ENCODE assay signal across 24 cellular contexts in the genomic region with DNA sequence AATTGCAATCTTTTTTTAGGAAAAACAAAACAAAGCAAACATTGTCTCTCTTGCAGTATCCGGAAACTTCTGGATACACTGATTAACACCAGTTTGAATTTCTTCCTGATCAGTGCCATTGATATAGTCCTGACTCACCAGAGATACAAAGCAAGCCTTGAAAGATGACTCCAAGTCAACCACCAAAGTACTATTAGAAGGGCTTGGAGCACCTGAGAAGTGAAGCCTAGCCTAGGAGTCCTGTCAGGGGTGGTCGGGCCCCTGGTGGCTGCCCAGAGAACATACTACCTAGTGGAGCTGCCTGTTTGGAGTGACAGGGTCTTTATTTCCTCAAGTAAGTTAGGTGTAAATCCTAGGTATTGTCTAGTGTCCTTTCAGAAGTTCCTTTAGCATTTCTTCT.
DNase-seq lines count a peak whose midpoint lies in the region; ATAC-seq, FAIRE-seq and TF ChIP-seq lines count a peak whose summit lies in the region.
"Had no signal": no experiment of that assay in that cellular context is flagged by ENCODE, and none has a peak within 500 bp of the region (broad histone marks: within the 10 kb centered on the region; RNA-seq: fewer than 3 reads in every experiment).

No MANE protein-coding gene starts in this region.

- intact Hi-C loops in GM12878 (cut with micrococcal nuclease; ENCODE audit: unreplicated experiment) = no loop called here

- H3K79me2 ChIP-seq in SK-N-SH (ENCODE audit: insufficient read depth) (no peaks in the 10 kb centered on the region), GM12878 (ENCODE audit: control insufficient read depth, insufficient read depth, low read length) (no peaks in the 10 kb centered on the region), mesendoderm (ENCODE audit: control insufficient read depth, insufficient read depth, low read length) (no peaks in the 10 kb centered on the region)
- H3K79me2 ChIP-seq: parathyroid adenoma had no signal

- in situ Hi-C loops in GM12878 (cut with MboI) = no loop called here

- H3K27ac ChIP-seq in SK-N-SH (ENCODE audit: low read depth in 2 of 2, low read length in 1 of 2) (no peak overlapping the region), GM12878 (ENCODE audit: control insufficient read depth, insufficient read depth) (no peak overlapping the region), mesendoderm (ENCODE audit: low read depth, low read length) (no peak overlapping the region)
- H3K27ac ChIP-seq: gastroesophageal sphincter, parathyroid adenoma, testis had no signal

- H2BK120ac ChIP-seq in mesendoderm (ENCODE audit: low read depth, low read length) = no peak overlapping the region

- H3K18ac ChIP-seq in mesendoderm (ENCODE audit: low read length) = no peak overlapping the region

- 2% methylated on average over 2 of the region's 2 CpGs for WGBS in SK-N-SH (ENCODE audit: low lambda C conversion rate)
- 47% methylated on average over 2 of the region's 2 CpGs for WGBS in GM12878 (ENCODE audit: insufficient coverage, insufficient replicate concordance, low lambda C conversion rate, missing lambda C conversion rate)
- WGBS in mesendoderm (ENCODE audit: extremely low coverage, insufficient coverage, low lambda C conversion rate) = no CpG with 5 or more reads among the region's 2 CpGs

- TF ChIP-seq RAD21 in SK-N-SH (IDR thresholded peaks at IDR 0.05; ENCODE audit: low read length) = no peak
- no peak for TF ChIP-seq RAD21 in GM12878 (IDR thresholded peaks at IDR 0.05; ENCODE audit: insufficient read depth, low read depth, low read length)

- H2AFZ ChIP-seq in SK-N-SH (ENCODE audit: low read depth) = no peak overlapping the region
- H2AFZ ChIP-seq in GM12878 (ENCODE audit: control insufficient read depth, low read depth, low read length) = no peak overlapping the region
- H2AFZ ChIP-seq: parathyroid adenoma had no signal

- H3K4me2 ChIP-seq in SK-N-SH (no peak overlapping the region), GM12878 (ENCODE audit: control insufficient read depth, insufficient read depth) (no peak overlapping the region), mesendoderm (ENCODE audit: low read length) (no peak overlapping the region)

- CTCF ChIA-PET in SK-N-SH (lab: Yijun Ruan, JAX) = no interaction called here
- CTCF ChIA-PET in GM12878 (lab: Yijun Ruan, JAX) = no interaction called here

- H4K20me1 ChIP-seq in SK-N-SH (ENCODE audit: insufficient read depth) (no peaks in the 10 kb centered on the region), GM12878 (ENCODE audit: control insufficient read depth, insufficient read depth) (no peaks in the 10 kb centered on the region)

- no peak overlapping the region for H2BK15ac ChIP-seq in mesendoderm (replicated peaks; ENCODE audit: low read depth)

- no peaks in the 10 kb centered on the region; the same call in 1 of the 2 replicates for H3K27me3 ChIP-seq in SK-N-SH (ENCODE audit: insufficient read depth)
- no peaks in the 10 kb centered on the region; a peak in 1 of 4 replicates for H3K27me3 ChIP-seq in GM12878 (replicated peaks in 1 of 2; ENCODE audit: control insufficient read depth in 2 of 2, insufficient read depth in 2 of 2, low read length in 1 of 2)
- no peaks in the 10 kb centered on the region for H3K27me3 ChIP-seq in mesendoderm (ENCODE audit: insufficient read depth, low read length, poor library complexity)
- H3K27me3 ChIP-seq: BE2C, gastroesophageal sphincter, testis had no signal

- H4K8ac ChIP-seq in mesendoderm (ENCODE audit: low read depth, low read length) = no peak overlapping the region

- no peak for TF ChIP-seq POLR2A in GM12878 (IDR thresholded peaks at IDR 0.05; ENCODE audit: low read depth, low read length)

- H3K56ac ChIP-seq in mesendoderm (ENCODE audit: low read length) = no peak overlapping the region

- ATAC-seq in SK-N-SH treated with all-trans-retinoic acid at 6 μM for 48 hours (no peak), GM12878 (peak; percentile 38; the same call in 2 of the 3 replicates)
- ATAC-seq: activated CD8-positive, alpha-beta T cell treated with anti-CD3 and anti-CD28 coated beads for 36 hours; esophagus mucosa; gastroesophageal sphincter; left colon; natural killer cell treated with Interleukin-12 subunit alpha and Interleukin-12 subunit beta and Interleukin-15 and Interleukin-18, amount 100 ng/mL, for 72 hours; sciatic nerve; stimulated activated memory B cell treated with anti-CD40 and anti-IgM and Interleukin-4, amounts not matched to agents 10 μg/mL and 1 μg/mL and 100 μg/mL, for 72 hours had no signal

- no peaks in the 10 kb centered on the region for H3K36me3 ChIP-seq in SK-N-SH (replicated peaks in 1 of 2; ENCODE audit: control insufficient read depth in 1 of 2, insufficient read depth in 2 of 2, low read length in 1 of 2)
- no peaks in the 10 kb centered on the region for H3K36me3 ChIP-seq in GM12878 (ENCODE audit: control insufficient read depth in 2 of 2, insufficient read depth in 2 of 2, low read length in 1 of 2)
- no peaks in the 10 kb centered on the region for H3K36me3 ChIP-seq in mesendoderm (ENCODE audit: control insufficient read depth, insufficient read depth, low read length)
- H3K36me3 ChIP-seq: BE2C, gastroesophageal sphincter had no signal

- H3K4ac ChIP-seq in mesendoderm (ENCODE audit: low read depth, low read length) = no peak overlapping the region

- no peak overlapping the region for H4K5ac ChIP-seq in mesendoderm (ENCODE audit: low read length)

- POLR2A ChIA-PET in SK-N-SH (lab: Yijun Ruan, JAX) (no interaction called here), GM12878 (lab: Charles Lee) (no interaction called here)

- TF ChIP-seq EP300 in SK-N-SH (IDR thresholded peaks at IDR 0.05; ENCODE audit: borderline replicate concordance in 1 of 2, low read depth in 1 of 2, low read length in 1 of 2) = no peak
- TF ChIP-seq EP300 in GM12878 (IDR thresholded peaks at IDR 0.05; ENCODE audit: borderline replicate concordance in 1 of 2, control insufficient read depth in 1 of 2, low read depth in 2 of 2, low read length in 2 of 2) = no peak

- H2AK5ac ChIP-seq in mesendoderm (ENCODE audit: low read length) = no peak overlapping the region

- no peak overlapping the region for H3K23ac ChIP-seq in mesendoderm (ENCODE audit: low read length)

- H3K9ac ChIP-seq in SK-N-SH = no peak overlapping the region
- no peak overlapping the region for H3K9ac ChIP-seq in GM12878 (ENCODE audit: control insufficient read depth, insufficient read depth, low read length)
- no peak overlapping the region for H3K9ac ChIP-seq in mesendoderm (ENCODE audit: low read length)
- H3K9ac ChIP-seq: parathyroid adenoma had no signal

- no peaks in the 10 kb centered on the region for H3K9me2 ChIP-seq in SK-N-SH

- SMC1A ChIA-PET in GM12878 (lab: Charles Lee; ENCODE audit: uncharacterized antibody, unreplicated experiment) = no interaction called here

- H3K9me3 ChIP-seq in SK-N-SH (no peaks in the 10 kb centered on the region), GM12878 (replicated peaks; ENCODE audit: control insufficient read depth, insufficient read depth, low read length) (no peaks in the 10 kb centered on the region)
- H3K9me3 ChIP-seq: BE2C, gastroesophageal sphincter, testis had no signal

- H3K4me3 ChIP-seq in SK-N-SH (ENCODE audit: low read depth in 2 of 2, low read length in 1 of 2) (no peak overlapping the region), GM12878 (no peak overlapping the region), mesendoderm (ENCODE audit: low read length) (no peak overlapping the region)
- H3K4me3 ChIP-seq: gastroesophageal sphincter, testis had no signal

- H3K4me1 ChIP-seq in SK-N-SH (ENCODE audit: control insufficient read depth in 1 of 2, insufficient read depth in 2 of 2, low read depth in 1 of 2, low read length in 1 of 2) = no peaks in the 10 kb centered on the region
- H3K4me1 ChIP-seq in GM12878 (ENCODE audit: control insufficient read depth, insufficient read depth, low read length) = no peaks in the 10 kb centered on the region
- no peaks in the 10 kb centered on the region for H3K4me1 ChIP-seq in mesendoderm (ENCODE audit: control insufficient read depth, low read depth, low read length)
- H3K4me1 ChIP-seq: BE2C, gastroesophageal sphincter, parathyroid adenoma, testis had no signal

- no peak for DNase-seq in SK-N-SH
- peak; percentile 3 for DNase-seq in HuH-7.5 (ENCODE audit: low spot score)
- DNase-seq in GM12878 (ENCODE audit: low read depth, low spot score) = no peak
- DNase-seq in mesendoderm = peak; percentile 23
- no peak for DNase-seq in GDM1 (lab: John Stamatoyannopoulos, UW)
- no peak for DNase-seq in GM20000 (ENCODE audit: low spot score)
- no peak for DNase-seq in GM10266 (ENCODE audit: extremely low spot score)
- DNase-seq: activated CD8-positive, alpha-beta T cell treated with anti-CD3 and anti-CD28 coated beads for 36 hours; activated naive CD4-positive, alpha-beta T cell treated with Interleukin-2 at 50 U/mL for 16 hours; aorta; BE2C; cerebellar nuclear complex; left colon; NCI-H1436 treated with DMSO at 0.1 percent for 48 hours; NCI-H524; SIG-M5; testis had no signal

- BruUV-seq in GM12878 (replicated peaks; lab: Mats Ljungman, UMichigan) = no TSS peak

- RAD21 ChIA-PET in GM12878 (lab: Charles Lee; ENCODE audit: unreplicated experiment) = no interaction called here

- H2BK5ac ChIP-seq in mesendoderm (ENCODE audit: low read length) = no peak overlapping the region

- peak; percentile 14; the same call in 1 of the 2 replicates for TF ChIP-seq CTCF in SK-N-SH (IDR thresholded peaks at IDR 0.05)
- TF ChIP-seq CTCF in GM12878 (IDR thresholded peaks at IDR 0.05 in 2 of 3, conservative IDR thresholded peaks at IDR 0.05 in 1 of 3; ENCODE audit: control insufficient read depth in 2 of 3, extremely low read depth in 1 of 3, insufficient read depth in 1 of 3, low read depth in 3 of 3, low read length in 3 of 3) = no peak
- no peak for TF ChIP-seq CTCF in GM20000 (IDR thresholded peaks at IDR 0.05; ENCODE audit: extremely low read depth, missing control alignments)
- TF ChIP-seq CTCF in GM10266 (IDR thresholded peaks at IDR 0.05; ENCODE audit: control insufficient read depth, insufficient read depth, low read depth, missing control alignments) = no peak

- no peak for FAIRE-seq in GM12878 (lab: Jason Lieb, UNC)

- no peaks in the 10 kb centered on the region for H3F3A ChIP-seq in SK-N-SH (replicated peaks; ENCODE audit: insufficient read depth)

- H3K79me1 ChIP-seq in mesendoderm (ENCODE audit: low read length) = no peaks in the 10 kb centered on the region

TF ChIP-seq in SK-N-SH, 30 proteins besides CTCF, POLR2A, EP300 and RAD21 (continues in another document):
- TF ChIP-seq MEF2A (IDR thresholded peaks at IDR 0.05; ENCODE audit: borderline replicate concordance, low read depth) (no peak), RCOR1 (IDR thresholded peaks at IDR 0.05; ENCODE audit: low read length) (no peak), GATA2 (CRISPR knock-in tag; IDR thresholded peaks at IDR 0.05) (no peak)

TF ChIP-seq in SK-N-SH treated with all-trans-retinoic acid at 6 μM for 48 hours, 23 proteins besides CTCF, POLR2A, EP300 and RAD21 (continues in another document):
- no peak for TF ChIP-seq SNAI2 (CRISPR knock-in tag; IDR thresholded peaks at IDR 0.05)
- TF ChIP-seq RARB (CRISPR knock-in tag; IDR thresholded peaks at IDR 0.05) = no peak
- no peak for TF ChIP-seq ZC3H10 (CRISPR knock-in tag; IDR thresholded peaks at IDR 0.05)

Comparison
In these comparisons a context has a peak if more than half of its experiments do, and no peak if none do; other contexts are left out.
1. DNase-seq: peak in HuH-7.5 (single experiment) and mesendoderm (single experiment); none in SK-N-SH (single experiment), GM12878 (single experiment), GDM1 (single experiment), GM20000 (single experiment) and GM10266 (single experiment).